1 cellular context compared by ENCODE assay signal in the genomic region with DNA sequence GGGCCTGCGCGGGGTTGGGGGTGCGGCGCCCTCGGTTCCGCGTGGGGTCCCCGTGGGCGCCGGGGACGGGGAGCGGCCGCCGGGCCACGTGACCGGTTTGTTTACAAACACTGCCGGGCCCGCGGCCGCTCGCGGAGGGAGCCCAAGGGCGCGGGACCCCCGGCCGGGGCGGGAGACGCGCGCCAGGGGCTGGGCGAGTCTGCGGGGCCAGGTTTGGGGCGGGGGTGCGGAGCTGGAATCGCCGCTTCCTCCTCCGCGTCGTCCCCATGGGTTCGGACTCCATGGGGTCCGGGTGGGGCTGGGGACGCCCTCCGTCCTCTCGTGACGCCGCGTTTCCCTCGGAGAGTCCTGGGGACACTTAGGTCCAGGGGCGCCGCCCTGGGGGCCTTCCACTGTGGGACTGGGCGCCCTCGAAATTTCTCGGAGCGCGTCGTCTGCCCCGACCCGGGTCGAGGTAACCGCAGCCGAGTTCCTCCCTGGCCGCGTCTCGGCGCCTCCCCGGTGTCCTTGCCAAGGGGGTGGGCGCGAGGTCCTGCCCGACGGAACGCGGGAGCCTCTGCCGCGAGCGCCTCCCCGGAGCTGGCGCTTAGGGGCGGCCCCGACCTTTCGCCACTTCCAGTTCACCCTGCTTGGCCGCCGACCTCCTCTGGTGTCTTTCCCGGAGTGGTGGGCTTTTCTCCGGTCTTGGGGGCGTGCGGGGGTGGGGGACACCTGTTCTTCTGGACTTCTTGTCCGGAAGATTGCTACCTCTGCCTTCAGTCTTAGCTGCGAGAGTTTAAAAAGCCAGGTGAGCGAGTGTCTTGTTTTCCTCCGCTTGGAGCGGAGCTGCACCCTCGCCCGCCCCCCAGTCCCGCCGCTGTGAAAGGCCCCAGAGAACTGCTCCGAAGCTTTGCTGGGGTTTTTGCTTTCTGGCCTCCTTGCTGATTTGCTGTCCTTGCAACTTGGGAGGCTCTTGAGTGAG.
A peak's percentile ranks its signal among the peaks of the same experiment; 100 is the strongest.
TF ChIP-seq lines count a peak whose summit lies in the region.

No MANE protein-coding gene starts in this region.

TF ChIP-seq in HepG2, 621 proteins besides CTCF, POLR2A, EP300 and RAD21 (continued from another document):
- TF ChIP-seq, protein P1, sequence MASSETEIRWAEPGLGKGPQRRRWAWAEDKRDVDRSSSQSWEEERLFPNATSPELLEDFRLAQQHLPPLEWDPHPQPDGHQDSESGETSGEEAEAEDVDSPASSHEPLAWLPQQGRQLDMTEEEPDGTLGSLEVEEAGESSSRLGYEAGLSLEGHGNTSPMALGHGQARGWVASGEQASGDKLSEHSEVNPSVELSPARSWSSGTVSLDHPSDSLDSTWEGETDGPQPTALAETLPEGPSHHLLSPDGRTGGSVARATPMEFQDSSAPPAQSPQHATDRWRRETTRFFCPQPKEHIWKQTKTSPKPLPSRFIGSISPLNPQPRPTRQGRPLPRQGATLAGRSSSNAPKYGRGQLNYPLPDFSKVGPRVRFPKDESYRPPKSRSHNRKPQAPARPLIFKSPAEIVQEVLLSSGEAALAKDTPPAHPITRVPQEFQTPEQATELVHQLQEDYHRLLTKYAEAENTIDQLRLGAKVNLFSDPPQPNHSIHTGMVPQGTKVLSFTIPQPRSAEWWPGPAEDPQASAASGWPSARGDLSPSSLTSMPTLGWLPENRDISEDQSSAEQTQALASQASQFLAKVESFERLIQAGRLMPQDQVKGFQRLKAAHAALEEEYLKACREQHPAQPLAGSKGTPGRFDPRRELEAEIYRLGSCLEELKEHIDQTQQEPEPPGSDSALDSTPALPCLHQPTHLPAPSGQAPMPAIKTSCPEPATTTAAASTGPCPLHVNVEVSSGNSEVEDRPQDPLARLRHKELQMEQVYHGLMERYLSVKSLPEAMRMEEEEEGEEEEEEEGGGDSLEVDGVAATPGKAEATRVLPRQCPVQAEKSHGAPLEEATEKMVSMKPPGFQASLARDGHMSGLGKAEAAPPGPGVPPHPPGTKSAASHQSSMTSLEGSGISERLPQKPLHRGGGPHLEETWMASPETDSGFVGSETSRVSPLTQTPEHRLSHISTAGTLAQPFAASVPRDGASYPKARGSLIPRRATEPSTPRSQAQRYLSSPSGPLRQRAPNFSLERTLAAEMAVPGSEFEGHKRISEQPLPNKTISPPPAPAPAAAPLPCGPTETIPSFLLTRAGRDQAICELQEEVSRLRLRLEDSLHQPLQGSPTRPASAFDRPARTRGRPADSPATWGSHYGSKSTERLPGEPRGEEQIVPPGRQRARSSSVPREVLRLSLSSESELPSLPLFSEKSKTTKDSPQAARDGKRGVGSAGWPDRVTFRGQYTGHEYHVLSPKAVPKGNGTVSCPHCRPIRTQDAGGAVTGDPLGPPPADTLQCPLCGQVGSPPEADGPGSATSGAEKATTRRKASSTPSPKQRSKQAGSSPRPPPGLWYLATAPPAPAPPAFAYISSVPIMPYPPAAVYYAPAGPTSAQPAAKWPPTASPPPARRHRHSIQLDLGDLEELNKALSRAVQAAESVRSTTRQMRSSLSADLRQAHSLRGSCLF (CRISPR knock-in tag; IDR thresholded peaks at IDR 0.05; ENCODE audit: borderline replicate concordance), result no peak
- peak; percentile 85 for TF ChIP-seq ZNF777 (CRISPR knock-in tag; IDR thresholded peaks at IDR 0.05)
- no peak for TF ChIP-seq ZSCAN30 (CRISPR knock-in tag; IDR thresholded peaks at IDR 0.05)
- 0 out of 2 replicates have a peak, but pooled peaks have one; percentile 31 for TF ChIP-seq ZNF317 (CRISPR knock-in tag; IDR thresholded peaks at IDR 0.05)
- no peak for TF ChIP-seq SNAPC2 (CRISPR knock-in tag; IDR thresholded peaks at IDR 0.05)
- peak; percentile 34; the same call in 1 of the 2 replicates for TF ChIP-seq PPARG (CRISPR knock-in tag; conservative IDR thresholded peaks at IDR 0.05)
- peak; percentile 18; the same call in 1 of the 2 replicates for TF ChIP-seq ZNF761 (CRISPR knock-in tag; conservative IDR thresholded peaks at IDR 0.05)
- no peak for TF ChIP-seq ZNF747 (CRISPR knock-in tag; IDR thresholded peaks at IDR 0.05; ENCODE audit: borderline replicate concordance)
- TF ChIP-seq ZNF207 (IDR thresholded peaks at IDR 0.05; ENCODE audit: borderline replicate concordance), result no peak
- TF ChIP-seq ZNF567 (CRISPR knock-in tag; IDR thresholded peaks at IDR 0.05; ENCODE audit: borderline replicate concordance), result no peak; the same call in 1 of the 2 replicates
- TF ChIP-seq, protein P2, sequence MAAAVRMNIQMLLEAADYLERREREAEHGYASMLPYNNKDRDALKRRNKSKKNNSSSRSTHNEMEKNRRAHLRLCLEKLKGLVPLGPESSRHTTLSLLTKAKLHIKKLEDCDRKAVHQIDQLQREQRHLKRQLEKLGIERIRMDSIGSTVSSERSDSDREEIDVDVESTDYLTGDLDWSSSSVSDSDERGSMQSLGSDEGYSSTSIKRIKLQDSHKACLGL (CRISPR knock-in tag; IDR thresholded peaks at IDR 0.05), result peak; percentile 67; the same call in 1 of the 2 replicates
- TF ChIP-seq, protein P3, sequence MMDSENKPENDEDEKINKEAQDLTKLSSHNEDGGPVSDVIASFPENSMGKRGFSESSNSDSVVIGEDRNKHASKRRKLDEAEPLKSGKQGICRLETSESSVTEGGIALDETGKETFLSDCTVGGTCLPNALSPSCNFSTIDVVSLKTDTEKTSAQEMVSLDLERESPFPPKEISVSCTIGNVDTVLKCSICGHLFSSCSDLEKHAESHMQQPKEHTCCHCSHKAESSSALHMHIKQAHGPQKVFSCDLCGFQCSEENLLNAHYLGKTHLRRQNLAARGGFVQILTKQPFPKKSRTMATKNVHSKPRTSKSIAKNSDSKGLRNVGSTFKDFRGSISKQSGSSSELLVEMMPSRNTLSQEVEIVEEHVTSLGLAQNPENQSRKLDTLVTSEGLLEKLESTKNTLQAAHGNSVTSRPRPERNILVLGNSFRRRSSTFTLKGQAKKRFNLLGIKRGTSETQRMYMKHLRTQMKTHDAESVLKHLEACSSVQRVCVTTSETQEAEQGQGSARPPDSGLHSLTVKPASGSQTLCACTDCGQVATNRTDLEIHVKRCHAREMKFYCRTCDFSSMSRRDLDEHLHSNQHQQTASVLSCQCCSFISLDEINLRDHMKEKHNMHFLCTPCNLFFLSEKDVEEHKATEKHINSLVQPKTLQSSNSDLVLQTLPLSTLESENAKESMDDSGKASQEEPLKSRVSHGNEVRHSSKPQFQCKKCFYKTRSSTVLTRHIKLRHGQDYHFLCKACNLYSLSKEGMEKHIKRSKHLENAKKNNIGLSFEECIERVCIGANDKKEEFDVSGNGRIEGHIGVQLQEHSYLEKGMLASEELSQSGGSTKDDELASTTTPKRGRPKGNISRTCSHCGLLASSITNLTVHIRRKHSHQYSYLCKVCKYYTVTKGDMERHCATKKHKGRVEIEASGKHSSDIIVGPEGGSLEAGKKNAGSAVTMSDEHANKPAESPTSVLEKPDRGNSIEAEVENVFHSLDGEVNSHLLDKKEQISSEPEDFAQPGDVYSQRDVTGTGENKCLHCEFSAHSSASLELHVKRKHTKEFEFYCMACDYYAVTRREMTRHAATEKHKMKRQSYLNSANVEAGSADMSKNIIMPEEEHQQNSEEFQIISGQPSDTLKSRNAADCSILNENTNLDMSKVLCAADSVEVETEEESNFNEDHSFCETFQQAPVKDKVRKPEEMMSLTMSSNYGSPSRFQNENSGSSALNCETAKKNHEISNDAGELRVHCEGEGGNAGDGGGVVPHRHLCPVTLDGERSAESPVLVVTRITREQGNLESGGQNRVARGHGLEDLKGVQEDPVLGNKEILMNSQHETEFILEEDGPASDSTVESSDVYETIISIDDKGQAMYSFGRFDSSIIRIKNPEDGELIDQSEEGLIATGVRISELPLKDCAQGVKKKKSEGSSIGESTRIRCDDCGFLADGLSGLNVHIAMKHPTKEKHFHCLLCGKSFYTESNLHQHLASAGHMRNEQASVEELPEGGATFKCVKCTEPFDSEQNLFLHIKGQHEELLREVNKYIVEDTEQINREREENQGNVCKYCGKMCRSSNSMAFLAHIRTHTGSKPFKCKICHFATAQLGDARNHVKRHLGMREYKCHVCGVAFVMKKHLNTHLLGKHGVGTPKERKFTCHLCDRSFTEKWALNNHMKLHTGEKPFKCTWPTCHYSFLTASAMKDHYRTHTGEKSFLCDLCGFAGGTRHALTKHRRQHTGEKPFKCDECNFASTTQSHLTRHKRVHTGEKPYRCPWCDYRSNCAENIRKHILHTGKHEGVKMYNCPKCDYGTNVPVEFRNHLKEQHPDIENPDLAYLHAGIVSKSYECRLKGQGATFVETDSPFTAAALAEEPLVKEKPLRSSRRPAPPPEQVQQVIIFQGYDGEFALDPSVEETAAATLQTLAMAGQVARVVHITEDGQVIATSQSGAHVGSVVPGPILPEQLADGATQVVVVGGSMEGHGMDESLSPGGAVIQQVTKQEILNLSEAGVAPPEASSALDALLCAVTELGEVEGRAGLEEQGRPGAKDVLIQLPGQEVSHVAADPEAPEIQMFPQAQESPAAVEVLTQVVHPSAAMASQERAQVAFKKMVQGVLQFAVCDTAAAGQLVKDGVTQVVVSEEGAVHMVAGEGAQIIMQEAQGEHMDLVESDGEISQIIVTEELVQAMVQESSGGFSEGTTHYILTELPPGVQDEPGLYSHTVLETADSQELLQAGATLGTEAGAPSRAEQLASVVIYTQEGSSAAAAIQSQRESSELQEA (CRISPR knock-in tag; IDR thresholded peaks at IDR 0.05; ENCODE audit: not compliant biosample characterization), result peak; percentile 54
- no peak for TF ChIP-seq ZBTB42 (CRISPR knock-in tag; IDR thresholded peaks at IDR 0.05)
- TF ChIP-seq PCBP2 (optimal IDR thresholded peaks at IDR 0.05; ENCODE audit: low read depth, low read length, poor library complexity, severe bottlenecking), result no peak
- TF ChIP-seq ZSCAN29 (CRISPR knock-in tag; conservative IDR thresholded peaks at IDR 0.05), result 0 out of 2 replicates have a peak, but pooled peaks have one; percentile 44
- TF ChIP-seq, protein P4, sequence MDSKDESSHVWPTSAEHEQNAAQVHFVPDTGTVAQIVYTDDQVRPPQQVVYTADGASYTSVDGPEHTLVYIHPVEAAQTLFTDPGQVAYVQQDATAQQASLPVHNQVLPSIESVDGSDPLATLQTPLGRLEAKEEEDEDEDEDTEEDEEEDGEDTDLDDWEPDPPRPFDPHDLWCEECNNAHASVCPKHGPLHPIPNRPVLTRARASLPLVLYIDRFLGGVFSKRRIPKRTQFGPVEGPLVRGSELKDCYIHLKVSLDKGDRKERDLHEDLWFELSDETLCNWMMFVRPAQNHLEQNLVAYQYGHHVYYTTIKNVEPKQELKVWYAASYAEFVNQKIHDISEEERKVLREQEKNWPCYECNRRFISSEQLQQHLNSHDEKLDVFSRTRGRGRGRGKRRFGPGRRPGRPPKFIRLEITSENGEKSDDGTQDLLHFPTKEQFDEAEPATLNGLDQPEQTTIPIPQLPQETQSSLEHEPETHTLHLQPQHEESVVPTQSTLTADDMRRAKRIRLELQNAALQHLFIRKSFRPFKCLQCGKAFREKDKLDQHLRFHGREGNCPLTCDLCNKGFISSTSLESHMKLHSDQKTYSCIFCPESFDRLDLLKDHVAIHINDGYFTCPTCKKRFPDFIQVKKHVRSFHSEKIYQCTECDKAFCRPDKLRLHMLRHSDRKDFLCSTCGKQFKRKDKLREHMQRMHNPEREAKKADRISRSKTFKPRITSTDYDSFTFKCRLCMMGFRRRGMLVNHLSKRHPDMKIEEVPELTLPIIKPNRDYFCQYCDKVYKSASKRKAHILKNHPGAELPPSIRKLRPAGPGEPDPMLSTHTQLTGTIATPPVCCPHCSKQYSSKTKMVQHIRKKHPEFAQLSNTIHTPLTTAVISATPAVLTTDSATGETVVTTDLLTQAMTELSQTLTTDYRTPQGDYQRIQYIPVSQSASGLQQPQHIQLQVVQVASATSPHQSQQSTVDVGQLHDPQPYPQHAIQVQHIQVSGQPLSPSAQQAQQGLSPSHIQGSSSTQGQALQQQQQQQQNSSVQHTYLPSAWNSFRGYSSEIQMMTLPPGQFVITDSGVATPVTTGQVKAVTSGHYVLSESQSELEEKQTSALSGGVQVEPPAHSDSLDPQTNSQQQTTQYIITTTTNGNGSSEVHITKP (CRISPR knock-in tag; IDR thresholded peaks at IDR 0.05; ENCODE audit: low read depth), result no peak
- no peak for TF ChIP-seq EEA1 (CRISPR knock-in tag; IDR thresholded peaks at IDR 0.05; ENCODE audit: borderline replicate concordance)
- no peak; the same call in 1 of the 2 replicates for TF ChIP-seq MAF1 (CRISPR knock-in tag; IDR thresholded peaks at IDR 0.05; ENCODE audit: borderline replicate concordance)
- TF ChIP-seq U2AF2 (IDR thresholded peaks at IDR 0.05; ENCODE audit: low read depth, low read length), result no peak
- peak; percentile 49; the same call in 1 of the 2 replicates for TF ChIP-seq ERF (CRISPR knock-in tag; IDR thresholded peaks at IDR 0.05)
- peak; percentile 63; the same call in 1 of the 2 replicates for TF ChIP-seq ZBTB7A (CRISPR knock-in tag; IDR thresholded peaks at IDR 0.05)
- TF ChIP-seq ZNF841 (CRISPR knock-in tag; IDR thresholded peaks at IDR 0.05; ENCODE audit: borderline replicate concordance), result no peak
- TF ChIP-seq, protein P5, sequence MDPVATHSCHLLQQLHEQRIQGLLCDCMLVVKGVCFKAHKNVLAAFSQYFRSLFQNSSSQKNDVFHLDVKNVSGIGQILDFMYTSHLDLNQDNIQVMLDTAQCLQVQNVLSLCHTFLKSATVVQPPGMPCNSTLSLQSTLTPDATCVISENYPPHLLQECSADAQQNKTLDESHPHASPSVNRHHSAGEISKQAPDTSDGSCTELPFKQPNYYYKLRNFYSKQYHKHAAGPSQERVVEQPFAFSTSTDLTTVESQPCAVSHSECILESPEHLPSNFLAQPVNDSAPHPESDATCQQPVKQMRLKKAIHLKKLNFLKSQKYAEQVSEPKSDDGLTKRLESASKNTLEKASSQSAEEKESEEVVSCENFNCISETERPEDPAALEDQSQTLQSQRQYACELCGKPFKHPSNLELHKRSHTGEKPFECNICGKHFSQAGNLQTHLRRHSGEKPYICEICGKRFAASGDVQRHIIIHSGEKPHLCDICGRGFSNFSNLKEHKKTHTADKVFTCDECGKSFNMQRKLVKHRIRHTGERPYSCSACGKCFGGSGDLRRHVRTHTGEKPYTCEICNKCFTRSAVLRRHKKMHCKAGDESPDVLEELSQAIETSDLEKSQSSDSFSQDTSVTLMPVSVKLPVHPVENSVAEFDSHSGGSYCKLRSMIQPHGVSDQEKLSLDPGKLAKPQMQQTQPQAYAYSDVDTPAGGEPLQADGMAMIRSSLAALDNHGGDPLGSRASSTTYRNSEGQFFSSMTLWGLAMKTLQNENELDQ (CRISPR knock-in tag; IDR thresholded peaks at IDR 0.05; ENCODE audit: borderline replicate concordance), result no peak
- TF ChIP-seq SRSF1 (optimal IDR thresholded peaks at IDR 0.05; ENCODE audit: low read depth, low read length), result peak; percentile 48
- TF ChIP-seq MED1 (CRISPR knock-in tag; IDR thresholded peaks at IDR 0.05), result peak; percentile 24; the same call in 1 of the 2 replicates
- TF ChIP-seq TOPORS (CRISPR knock-in tag; IDR thresholded peaks at IDR 0.05), result no peak
- TF ChIP-seq ZNF143 (CRISPR knock-in tag; IDR thresholded peaks at IDR 0.05), result no peak
- TF ChIP-seq, protein P6, sequence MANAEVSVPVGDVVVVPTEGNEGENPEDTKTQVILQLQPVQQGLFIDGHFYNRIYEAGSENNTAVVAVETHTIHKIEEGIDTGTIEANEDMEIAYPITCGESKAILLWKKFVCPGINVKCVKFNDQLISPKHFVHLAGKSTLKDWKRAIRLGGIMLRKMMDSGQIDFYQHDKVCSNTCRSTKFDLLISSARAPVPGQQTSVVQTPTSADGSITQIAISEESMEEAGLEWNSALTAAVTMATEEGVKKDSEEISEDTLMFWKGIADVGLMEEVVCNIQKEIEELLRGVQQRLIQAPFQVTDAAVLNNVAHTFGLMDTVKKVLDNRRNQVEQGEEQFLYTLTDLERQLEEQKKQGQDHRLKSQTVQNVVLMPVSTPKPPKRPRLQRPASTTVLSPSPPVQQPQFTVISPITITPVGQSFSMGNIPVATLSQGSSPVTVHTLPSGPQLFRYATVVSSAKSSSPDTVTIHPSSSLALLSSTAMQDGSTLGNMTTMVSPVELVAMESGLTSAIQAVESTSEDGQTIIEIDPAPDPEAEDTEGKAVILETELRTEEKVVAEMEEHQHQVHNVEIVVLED (CRISPR knock-in tag; IDR thresholded peaks at IDR 0.05; ENCODE audit: borderline replicate concordance), result peak; percentile 46
